In genomic region chr12:104197264-104197663, GRCh38 we compare ENCODE assay signal across 25 cellular contexts. TPM values are rescaled to one million over a fixed set of nuclear protein-coding genes. Genes with fewer than 3 reads are reported as not detected.
A peak's percentile ranks its signal among the peaks of the same experiment; 100 is the strongest.
DNase-seq lines count a peak whose midpoint lies in the region; ATAC-seq, FAIRE-seq and TF ChIP-seq lines count a peak whose summit lies in the region.
"Had no signal": no experiment of that assay in that cellular context is flagged by ENCODE, and none has a peak within 500 bp of the region (broad histone marks: within the 10 kb centered on the region; RNA-seq: fewer than 3 reads in every experiment).

No MANE protein-coding gene starts in this region.

- no peaks in the 10 kb centered on the region for H3K9me3 ChIP-seq in gastroesophageal sphincter
- no peaks in the 10 kb centered on the region for H3K9me3 ChIP-seq in gastrocnemius medialis
- no peaks in the 10 kb centered on the region for H3K9me3 ChIP-seq in pancreas

- in situ Hi-C loops in gastrocnemius medialis (cut with MboI; ENCODE audit: low sequenced_read_pairs in 4 of 4): loop anchor here in 2 of 4 donors (10.0 to 25.0 kb wide), 2 partner anchors 858 to 1190 kb away; no protein-coding TSS in a partner anchor

- H3K9me3 Mint-ChIP-seq in activated T-helper 1 cell treated with anti-CD3 and anti-CD28 coated beads, Interleukin-12 subunit alpha, Interleukin-12 subunit beta, Interleukin-2, Interleukin-4 antibody, amounts not matched to agents 30 ng/mL and 10 ng/mL and 1 ng/mL, durations not matched to agents 14 hours and 24 hours and 36 hours: peaks cover 9% of the 10 kb centered on the region
- H3K9me3 Mint-ChIP-seq: activated T-helper 17 cell treated with anti-CD3 and anti-CD28 coated beads, Interleukin-2, amount 50 U/mL, for 72 hours had no signal

- H3K36me3 ChIP-seq in gastroesophageal sphincter: no peaks in the 10 kb centered on the region
- H3K36me3 ChIP-seq in gastrocnemius medialis: no peaks in the 10 kb centered on the region
- no peaks in the 10 kb centered on the region for H3K36me3 ChIP-seq in pancreas

- peaks cover 0 to 13% (median 0%) of the 10 kb centered on the region in 3 donors for H3K4me1 ChIP-seq in gastroesophageal sphincter
- H3K4me1 ChIP-seq in gastrocnemius medialis: no peaks in the 10 kb centered on the region
- H3K4me1 ChIP-seq in pancreas: no peaks in the 10 kb centered on the region

- FAIRE-seq in pancreas (lab: Jason Lieb, UNC): no peak
- FAIRE-seq: GM19239 had no signal

- H3K27ac ChIP-seq in gastroesophageal sphincter (peak overlapping the region in 1 of 4 donors; percentile 4), gastrocnemius medialis (no peak overlapping the region), pancreas (no peak overlapping the region)
- H3K27ac ChIP-seq: VCaP had no signal

- H3K4me1 Mint-ChIP-seq in activated T-helper 1 cell treated with anti-CD3 and anti-CD28 coated beads, Interleukin-12 subunit alpha, Interleukin-12 subunit beta, Interleukin-2, Interleukin-4 antibody, amounts not matched to agents 30 ng/mL and 10 ng/mL and 1 ng/mL, durations not matched to agents 14 hours and 24 hours and 36 hours (ENCODE audit: low read depth): peaks cover 4% of the 10 kb centered on the region
- H3K4me1 Mint-ChIP-seq: mesothelial cell of epicardium had no signal

- H3K4me3 ChIP-seq in gastroesophageal sphincter (no peak overlapping the region), gastrocnemius medialis (no peak overlapping the region), pancreas (no peak overlapping the region)

- H3K27me3 ChIP-seq in gastroesophageal sphincter: no peaks in the 10 kb centered on the region
- H3K27me3 ChIP-seq in gastrocnemius medialis: no peaks in the 10 kb centered on the region
- no peaks in the 10 kb centered on the region for H3K27me3 ChIP-seq in pancreas

- peak; percentile 45 for DNase-seq in GM03348 (ENCODE audit: low spot score)
- peak; percentile 30 for DNase-seq in astrocyte of the hippocampus (ENCODE audit: low read depth, low spot score)
- no peak for DNase-seq in gastrocnemius medialis
- no peak for DNase-seq in activated T-helper 1 cell treated with anti-CD3 and anti-CD28 coated beads, Interleukin-12 subunit alpha, Interleukin-12 subunit beta, Interleukin-2, Interleukin-4 antibody, amounts not matched to agents 30 ng/mL and 10 ng/mL and 1 ng/mL, durations not matched to agents 14 hours and 24 hours and 36 hours (ENCODE audit: low spot score)
- no peak for DNase-seq in pancreas
- no peak for DNase-seq in SIG-M5 treated with dmso at 0.1 percent for 504 hours (lab: John Stamatoyannopoulos, UW; ENCODE audit: unreplicated experiment)
- DNase-seq: activated CD4-positive, alpha-beta T cell treated with anti-CD3 and anti-CD28 coated beads, Interleukin-2, amount 50 U/mL, for 4 hours; CD4-positive, CD25-positive, alpha-beta regulatory T cell; effector CD8-positive, alpha-beta T cell; naive thymus-derived CD4-positive, alpha-beta T cell; NCI-H1417; NCI-H2081; NCI-H345; NCI-H748 treated with DMSO at 0.1 percent for 48 hours; nucleus accumbens; stimulated activated CD4-positive, alpha-beta T cell treated with anti-CD3 and anti-CD28 coated beads, Interleukin-4, amount 100 ng/mL, for 4 hours; stimulated activated naive CD4-positive, alpha-beta T cell treated with Interleukin-2 at 50 U/mL for 16 hours had no signal

- peak; percentile 83 for ATAC-seq in gastroesophageal sphincter
- ATAC-seq in gastrocnemius medialis: peak; percentile 66 to 78
- ATAC-seq in pancreas: no peak
- ATAC-seq: activated T-helper 17 cell treated with anti-CD3 and anti-CD28 coated beads, Interleukin-2, amount 50 U/mL, for 72 hours; naive thymus-derived CD4-positive, alpha-beta T cell had no signal

- H3K4me3 Mint-ChIP-seq in activated T-helper 1 cell treated with anti-CD3 and anti-CD28 coated beads, Interleukin-12 subunit alpha, Interleukin-12 subunit beta, Interleukin-2, Interleukin-4 antibody, amounts not matched to agents 30 ng/mL and 10 ng/mL and 1 ng/mL, durations not matched to agents 14 hours and 24 hours and 36 hours: no peak overlapping the region
- H3K4me3 Mint-ChIP-seq: activated naive CD8-positive, alpha-beta T cell; activated T-helper 17 cell treated with anti-CD3 and anti-CD28 coated beads, Interleukin-2, amount 50 U/mL, for 72 hours; CD4-positive, CD25-positive, alpha-beta regulatory T cell; IgD-negative memory B cell; mesothelial cell of epicardium; naive thymus-derived CD4-positive, alpha-beta T cell; T-helper 2 cell treated with Interferon-gamma antibody and Interleukin-4, amounts not matched to agents 5 μg/mL and 100 μg/mL, for 36 hours had no signal

- peaks cover 3% of the 10 kb centered on the region for H3K36me3 Mint-ChIP-seq in activated T-helper 1 cell treated with anti-CD3 and anti-CD28 coated beads, Interleukin-12 subunit alpha, Interleukin-12 subunit beta, Interleukin-2, Interleukin-4 antibody, amounts not matched to agents 30 ng/mL and 10 ng/mL and 1 ng/mL, durations not matched to agents 14 hours and 24 hours and 36 hours (ENCODE audit: low read depth)

- no peak overlapping the region for H3K27ac Mint-ChIP-seq in activated T-helper 1 cell treated with anti-CD3 and anti-CD28 coated beads, Interleukin-12 subunit alpha, Interleukin-12 subunit beta, Interleukin-2, Interleukin-4 antibody, amounts not matched to agents 30 ng/mL and 10 ng/mL and 1 ng/mL, durations not matched to agents 14 hours and 24 hours and 36 hours
- H3K27ac Mint-ChIP-seq: activated naive CD8-positive, alpha-beta T cell; activated T-helper 17 cell treated with anti-CD3 and anti-CD28 coated beads, Interleukin-2, amount 50 U/mL, for 72 hours; CD4-positive, CD25-positive, alpha-beta regulatory T cell; IgD-negative memory B cell; mesothelial cell of epicardium; naive thymus-derived CD4-positive, alpha-beta T cell; T-helper 2 cell treated with Interferon-gamma antibody and Interleukin-4, amounts not matched to agents 5 μg/mL and 100 μg/mL, for 36 hours had no signal

- TF ChIP-seq EP300 in gastroesophageal sphincter (IDR thresholded peaks at IDR 0.05): no peak

- WGBS in gastroesophageal sphincter (ENCODE audit: low coverage in 1 of 2), 2 donors: 31 to 65% methylated on average over 2 of the region's 2 CpGs
- 67 to 73% methylated on average over 2 of the region's 2 CpGs for WGBS in pancreas, 2 donors

- H3K27me3 Mint-ChIP-seq in activated T-helper 1 cell treated with anti-CD3 and anti-CD28 coated beads, Interleukin-12 subunit alpha, Interleukin-12 subunit beta, Interleukin-2, Interleukin-4 antibody, amounts not matched to agents 30 ng/mL and 10 ng/mL and 1 ng/mL, durations not matched to agents 14 hours and 24 hours and 36 hours (ENCODE audit: insufficient read depth): peaks cover 31% of the 10 kb centered on the region

- TF ChIP-seq POLR2A in gastroesophageal sphincter (IDR thresholded peaks at IDR 0.05): no peak
- TF ChIP-seq POLR2A in gastrocnemius medialis (IDR thresholded peaks at IDR 0.05): no peak

- TF ChIP-seq CTCF in gastroesophageal sphincter (IDR thresholded peaks at IDR 0.05): no peak
- TF ChIP-seq CTCF in gastrocnemius medialis (IDR thresholded peaks at IDR 0.05 in 4 of 5, conservative IDR thresholded peaks at IDR 0.05 in 1 of 5): no peak
- no peak for TF ChIP-seq CTCF in pancreas (IDR thresholded peaks at IDR 0.05)

- intact Hi-C loops in gastrocnemius medialis (cut with DNase I; ENCODE audit: low total_unique reads) (no loop called here), pancreas (cut with DNase I) (no loop called here)
- intact Hi-C loops in activated T-helper 1 cell treated with anti-CD3 and anti-CD28 coated beads, Interleukin-12 subunit alpha, Interleukin-12 subunit beta, Interleukin-2, Interleukin-4 antibody, amounts not matched to agents 30 ng/mL and 10 ng/mL and 1 ng/mL, durations not matched to agents 14 hours and 24 hours and 36 hours (cut with micrococcal nuclease): no loop called here

RNA-seq across cellular contexts. Expression of gene TXNRD1, which starts 18.3 kb away (rescaled TPM):
- 100 to 1,000 TPM; 230 to 458 (median 305) TPM for total RNA-seq in gastroesophageal sphincter
- total RNA-seq in gastrocnemius medialis: 100 to 1,000 TPM in 3 of 4 donors, 10 to 100 TPM in 1; 96.6 to 139 (median 118) TPM
- total RNA-seq in activated T-helper 1 cell treated with anti-CD3 and anti-CD28 coated beads, Interleukin-12 subunit alpha, Interleukin-12 subunit beta, Interleukin-2, Interleukin-4 antibody, amounts not matched to agents 30 ng/mL and 10 ng/mL and 1 ng/mL, durations not matched to agents 14 hours and 24 hours and 36 hours: 93.3 and 103 TPM in 2 replicates
- 10 to 100 TPM; 10.3 to 29.1 (median 17.2) TPM for total RNA-seq in pancreas
- 10 to 100 TPM in 1 of 2 donors, 1 to 10 TPM in 1; 8.1 to 14.8 TPM for polyA plus RNA-seq in pancreas

RNA-seq across cellular contexts. Expression of gene NFYB, which starts 59.3 kb away (rescaled TPM):
- total RNA-seq in gastroesophageal sphincter (100 to 1,000 TPM in 1 of 4 donors, 10 to 100 TPM in 3; 63.7 to 112 (median 78.7) TPM), gastrocnemius medialis (10 to 100 TPM; 16.5 to 35.1 (median 21.4) TPM), pancreas (10 to 100 TPM in 3 of 6 donors, 1 to 10 TPM in 3; 7.8 to 14.3 (median 9.4) TPM)
- 25.0 and 25.2 TPM in 2 replicates for total RNA-seq in activated T-helper 1 cell treated with anti-CD3 and anti-CD28 coated beads, Interleukin-12 subunit alpha, Interleukin-12 subunit beta, Interleukin-2, Interleukin-4 antibody, amounts not matched to agents 30 ng/mL and 10 ng/mL and 1 ng/mL, durations not matched to agents 14 hours and 24 hours and 36 hours
- 10 to 100 TPM; 10.8 to 15.8 TPM for polyA plus RNA-seq in pancreas

Comparison
In these comparisons a context has a peak if more than half of its experiments do, and no peak if none do; other contexts are left out.
1. DNase-seq: peak in GM03348 (single experiment) and astrocyte of the hippocampus (single experiment); none in gastrocnemius medialis (0 of 2), activated T-helper 1 cell treated with anti-CD3 and anti-CD28 coated beads, Interleukin-12 subunit alpha, Interleukin-12 subunit beta, Interleukin-2, Interleukin-4 antibody, amounts not matched to agents 30 ng/mL and 10 ng/mL and 1 ng/mL, durations not matched to agents 14 hours and 24 hours and 36 hours (single experiment), pancreas (0 of 6) and SIG-M5 treated with dmso at 0.1 percent for 504 hours (single experiment).
2. ATAC-seq: peak in gastroesophageal sphincter (single experiment) and gastrocnemius medialis (2 of 2); none in pancreas (0 of 4).